Comparison of ENCODE assay signal across 18 cellular contexts in genomic region chr3:189555558-189555881, GRCh38.
A peak's percentile ranks its signal among the peaks of the same experiment; 100 is the strongest.
DNase-seq lines count a peak whose midpoint lies in the region; ATAC-seq and TF ChIP-seq lines count a peak whose summit lies in the region.
"Had no signal": no experiment of that assay in that cellular context is flagged by ENCODE, and none has a peak within 500 bp of the region (broad histone marks: within the 10 kb centered on the region; RNA-seq: fewer than 3 reads in every experiment).

No MANE protein-coding gene starts in this region.

- H3K9me3 Mint-ChIP-seq in chondrocyte (ENCODE audit: low read depth): peaks cover 26% of the 10 kb centered on the region
- peaks cover 30% of the 10 kb centered on the region for H3K9me3 Mint-ChIP-seq in activated CD4-positive, alpha-beta T cell treated with anti-CD3 and anti-CD28 coated beads, Interleukin-2, amount 10 ng/mL, durations not matched to agents 24 days and 14 days
- H3K9me3 Mint-ChIP-seq: GM23338 had no signal

- intact Hi-C loops in left ventricle myocardium superior (cut with micrococcal nuclease): no loop called here
- intact Hi-C loops in heart right ventricle (cut with DNase I): no loop called here
- intact Hi-C loops in esophagus squamous epithelium (cut with DNase I): no loop called here
- intact Hi-C loops in activated CD4-positive, alpha-beta T cell treated with anti-CD3 and anti-CD28 coated beads, Interleukin-2, amount 10 ng/mL, durations not matched to agents 24 days and 14 days (cut with micrococcal nuclease): no loop called here

- peaks cover 4% of the 10 kb centered on the region for H3K27me3 Mint-ChIP-seq in chondrocyte (ENCODE audit: low read depth)
- no peaks in the 10 kb centered on the region for H3K27me3 Mint-ChIP-seq in activated CD4-positive, alpha-beta T cell treated with anti-CD3 and anti-CD28 coated beads, Interleukin-2, amount 10 ng/mL, durations not matched to agents 24 days and 14 days
- H3K27me3 Mint-ChIP-seq: CD4-positive, alpha-beta memory T cell had no signal

- no peak overlapping the region for H3K4me3 ChIP-seq in heart right ventricle
- H3K4me3 ChIP-seq in neuronal stem cell (ENCODE audit: low read length in 2 of 2): no peak overlapping the region
- no peak overlapping the region for H3K4me3 ChIP-seq in suprapubic skin
- no peak overlapping the region for H3K4me3 ChIP-seq in esophagus squamous epithelium
- H3K4me3 ChIP-seq: GM12878, GM23338 had no signal

- H3K14ac ChIP-seq in neuronal stem cell (ENCODE audit: low read length): peak overlapping the region; percentile 56

- peaks cover 2% of the 10 kb centered on the region for H3K79me1 ChIP-seq in neuronal stem cell (ENCODE audit: low read depth, low read length)

- no peak for TF ChIP-seq EP300 in suprapubic skin (IDR thresholded peaks at IDR 0.05)

- 50 to 65% methylated on average over 1 of the region's 1 CpG for WGBS in heart right ventricle, 2 donors
- no CpG with 5 or more reads among the region's 1 CpG for WGBS in neuronal stem cell (ENCODE audit: extremely low coverage in 2 of 2, insufficient read length in 2 of 2, insufficient replicate concordance in 1 of 2), 2 donors
- WGBS in suprapubic skin: 88% methylated on average over 1 of the region's 1 CpG
- WGBS in esophagus squamous epithelium, 2 donors: no CpG with 5 or more reads among the region's 1 CpG

- no peak overlapping the region for H3K4me3 Mint-ChIP-seq in chondrocyte (ENCODE audit: unreplicated experiment)
- no peak overlapping the region for H3K4me3 Mint-ChIP-seq in activated CD4-positive, alpha-beta T cell treated with anti-CD3 and anti-CD28 coated beads, Interleukin-2, amount 10 ng/mL, durations not matched to agents 24 days and 14 days
- H3K4me3 Mint-ChIP-seq: CD4-positive, alpha-beta memory T cell; GM23338; H9 had no signal

- H2BK15ac ChIP-seq in neuronal stem cell (ENCODE audit: low read length): no peak overlapping the region

- no peak for TF ChIP-seq CTCF in heart right ventricle (IDR thresholded peaks at IDR 0.05)
- TF ChIP-seq CTCF in chondrocyte (IDR thresholded peaks at IDR 0.05): no peak
- TF ChIP-seq CTCF in suprapubic skin (IDR thresholded peaks at IDR 0.05): no peak
- TF ChIP-seq CTCF in esophagus squamous epithelium (IDR thresholded peaks at IDR 0.05): no peak

- H3K23ac ChIP-seq in neuronal stem cell (ENCODE audit: low read depth, low read length, poor library complexity): no peak overlapping the region

- H2BK12ac ChIP-seq in neuronal stem cell (ENCODE audit: low read length): no peak overlapping the region

- H3K9ac ChIP-seq in neuronal stem cell (ENCODE audit: low read depth, low read length, poor library complexity): no peak overlapping the region

- H3K27ac Mint-ChIP-seq in chondrocyte (ENCODE audit: unreplicated experiment): no peak overlapping the region
- H3K27ac Mint-ChIP-seq in activated CD4-positive, alpha-beta T cell treated with anti-CD3 and anti-CD28 coated beads, Interleukin-2, amount 10 ng/mL, durations not matched to agents 24 days and 14 days: no peak overlapping the region
- H3K27ac Mint-ChIP-seq: GM23338, H9 had no signal

- no peak overlapping the region for H3K18ac ChIP-seq in neuronal stem cell (ENCODE audit: low read length)

- H3K4me1 ChIP-seq in heart right ventricle (no peaks in the 10 kb centered on the region), neuronal stem cell (ENCODE audit: control insufficient read depth in 2 of 2, insufficient read depth in 1 of 2, low read depth in 1 of 2, low read length in 2 of 2) (no peaks in the 10 kb centered on the region), suprapubic skin (no peaks in the 10 kb centered on the region), esophagus squamous epithelium (no peaks in the 10 kb centered on the region)

- no peaks in the 10 kb centered on the region for H3K36me3 ChIP-seq in heart right ventricle
- no peaks in the 10 kb centered on the region for H3K36me3 ChIP-seq in neuronal stem cell (replicated peaks in 1 of 2; ENCODE audit: control insufficient read depth in 2 of 2, insufficient read depth in 2 of 2, low read length in 2 of 2)
- no peaks in the 10 kb centered on the region for H3K36me3 ChIP-seq in suprapubic skin
- H3K36me3 ChIP-seq in esophagus squamous epithelium: no peaks in the 10 kb centered on the region

- H3K27ac ChIP-seq in heart right ventricle (no peak overlapping the region), neuronal stem cell (replicated peaks; ENCODE audit: low read length) (no peak overlapping the region), suprapubic skin (no peak overlapping the region), esophagus squamous epithelium (no peak overlapping the region)

- ATAC-seq in left ventricle myocardium superior: no peak
- no peak for ATAC-seq in heart right ventricle
- ATAC-seq: GM12878, GM23338, HCT116 had no signal

- no peak overlapping the region for H3K4ac ChIP-seq in neuronal stem cell (ENCODE audit: low read length)

- no peak for TF ChIP-seq POLR2A in suprapubic skin (IDR thresholded peaks at IDR 0.05)
- TF ChIP-seq POLR2A in esophagus squamous epithelium (IDR thresholded peaks at IDR 0.05): no peak

- H3K4me1 Mint-ChIP-seq in chondrocyte (ENCODE audit: low read depth): no peaks in the 10 kb centered on the region
- H3K4me1 Mint-ChIP-seq in activated CD4-positive, alpha-beta T cell treated with anti-CD3 and anti-CD28 coated beads, Interleukin-2, amount 10 ng/mL, durations not matched to agents 24 days and 14 days: no peaks in the 10 kb centered on the region
- H3K4me1 Mint-ChIP-seq: CD4-positive, alpha-beta memory T cell; GM23338; H9 had no signal

- H3K4me2 ChIP-seq in neuronal stem cell (ENCODE audit: insufficient read depth, low read length, poor library complexity, severe bottlenecking): no peak overlapping the region
- H3K4me2 ChIP-seq: GM23338 had no signal

- no peak overlapping the region for H2BK5ac ChIP-seq in neuronal stem cell (ENCODE audit: low read length)

- no peak overlapping the region for H2AK5ac ChIP-seq in neuronal stem cell (ENCODE audit: low read depth, low read length)

- peaks cover 0 to 42% (median 13%) of the 10 kb centered on the region in 11 donors for H3K9me3 ChIP-seq in heart right ventricle
- H3K9me3 ChIP-seq in neuronal stem cell (replicated peaks in 1 of 2; ENCODE audit: control insufficient read depth in 2 of 2, insufficient read depth in 1 of 2, low read depth in 1 of 2, low read length in 2 of 2): no peaks in the 10 kb centered on the region
- H3K9me3 ChIP-seq in suprapubic skin: no peaks in the 10 kb centered on the region
- peaks cover 0 to 3% (median 0%) of the 10 kb centered on the region in 3 donors for H3K9me3 ChIP-seq in esophagus squamous epithelium

- no peak overlapping the region for H2AFZ ChIP-seq in neuronal stem cell (ENCODE audit: low read length)
- H2AFZ ChIP-seq: GM23338 had no signal

- peak; percentile 20 for DNase-seq in left ventricle myocardium superior
- no peak for DNase-seq in heart right ventricle
- peak; percentile 42 for DNase-seq in chondrocyte (ENCODE audit: low spot score)
- DNase-seq in neuronal stem cell (ENCODE audit: low spot score): no peak
- DNase-seq in suprapubic skin (ENCODE audit: low spot score in 2 of 2): no peak
- DNase-seq in esophagus squamous epithelium (lab: John Stamatoyannopoulos, UW): no peak
- no peak for DNase-seq in activated CD4-positive, alpha-beta T cell treated with anti-CD3 and anti-CD28 coated beads, Interleukin-2, amount 10 ng/mL, durations not matched to agents 24 days and 14 days
- DNase-seq: C1 segment of cervical spinal cord, Calu3, COR-L47, DMS79, EL, GDM1, H9 had no signal

- no peaks in the 10 kb centered on the region for H3K27me3 ChIP-seq in heart right ventricle
- H3K27me3 ChIP-seq in neuronal stem cell (ENCODE audit: control insufficient read depth in 3 of 3, insufficient read depth in 3 of 3, low read depth in 1 of 3, low read length in 3 of 3): no peaks in the 10 kb centered on the region
- no peaks in the 10 kb centered on the region for H3K27me3 ChIP-seq in suprapubic skin
- H3K27me3 ChIP-seq in esophagus squamous epithelium: no peaks in the 10 kb centered on the region

- H4K91ac ChIP-seq in neuronal stem cell (ENCODE audit: low read depth, low read length, poor library complexity): no peak overlapping the region

- peaks cover 1% of the 10 kb centered on the region for H3K36me3 Mint-ChIP-seq in chondrocyte (ENCODE audit: low read depth)
- H3K36me3 Mint-ChIP-seq in activated CD4-positive, alpha-beta T cell treated with anti-CD3 and anti-CD28 coated beads, Interleukin-2, amount 10 ng/mL, durations not matched to agents 24 days and 14 days (ENCODE audit: low read depth): peaks cover under 1% of the 10 kb centered on the region

- H2BK120ac ChIP-seq in neuronal stem cell (ENCODE audit: low read depth, low read length): no peak overlapping the region

- H4K8ac ChIP-seq in neuronal stem cell (ENCODE audit: low read depth, low read length): no peak overlapping the region

Comparison
In these comparisons a context has a peak if more than half of its experiments do, and no peak if none do; other contexts are left out.
1. DNase-seq: peak in left ventricle myocardium superior (single experiment) and chondrocyte (single experiment); none in heart right ventricle (0 of 2), neuronal stem cell (single experiment), suprapubic skin (0 of 2), esophagus squamous epithelium (single experiment) and activated CD4-positive, alpha-beta T cell treated with anti-CD3 and anti-CD28 coated beads, Interleukin-2, amount 10 ng/mL, durations not matched to agents 24 days and 14 days (single experiment).